Comparison of ENCODE assay signal across 30 cellular contexts in genomic region chr1:215151841-215152240, GRCh38.
"Had no signal": no experiment of that assay in that cellular context is flagged by ENCODE, and none has a peak within 500 bp of the region (broad histone marks: within the 10 kb centered on the region; RNA-seq: fewer than 3 reads in every experiment).

No MANE protein-coding gene starts in this region.

- H3K36me3 ChIP-seq: neutrophil, ovary, right lobe of liver, sigmoid colon, suprapubic skin, tibial artery, transverse colon, upper lobe of right lung, uterus had no signal

- H3K27ac Mint-ChIP-seq: naive thymus-derived CD4-positive, alpha-beta T cell; natural killer cell; nephron; progenitor cell of endocrine pancreas; stimulated activated memory B cell treated with anti-CD40 and anti-IgM and Interleukin-4, amounts not matched to agents 10 μg/mL and 1 μg/mL and 100 μg/mL, for 72 hours; stimulated activated naive CD8-positive, alpha-beta T cell treated with anti-CD3 and anti-CD28 coated beads, Interleukin-15, amount 100 ng/mL, for 72 hours; type B pancreatic cell had no signal

- H3K4me1 ChIP-seq: parathyroid adenoma, psoas muscle, right lobe of liver, sigmoid colon, suprapubic skin, testis, tibial artery, transverse colon, upper lobe of right lung, uterus had no signal

- H3K9ac ChIP-seq: parathyroid adenoma had no signal

- H3K9me3 Mint-ChIP-seq: naive thymus-derived CD4-positive, alpha-beta T cell; type B pancreatic cell had no signal

- H3K27ac ChIP-seq: neutrophil, ovary, parathyroid adenoma, psoas muscle, right lobe of liver, sigmoid colon, suprapubic skin, testis, tibial artery, transverse colon, upper lobe of right lung, uterus had no signal

- H2AFZ ChIP-seq: parathyroid adenoma had no signal

- DNase-seq: naive thymus-derived CD4-positive, alpha-beta T cell; natural killer cell; nucleus accumbens; ovary; posterior cingulate gyrus; psoas muscle; right cardiac atrium; right lobe of liver; sigmoid colon; small intestine; stimulated activated CD4-positive, alpha-beta T cell treated with anti-CD3 and anti-CD28 coated beads, Interleukin-15, amount 100 ng/mL, for 24 hours; stimulated activated CD4-positive, alpha-beta T cell treated with anti-CD3 and anti-CD28 coated beads, Interleukin-4, amount 100 ng/mL, for 1 hour; stimulated activated CD4-positive, alpha-beta T cell treated with anti-CD3 and anti-CD28 coated beads, Interleukin-4, amount 100 ng/mL, for 4 hours; stimulated activated CD8-positive, alpha-beta memory T cell treated with anti-CD3 and anti-CD28 coated beads, Interleukin-4, amount 100 ng/mL, for 48 hours; stimulated activated naive CD4-positive, alpha-beta T cell; stimulated activated naive CD8-positive, alpha-beta T cell treated with anti-CD3 and anti-CD28 coated beads, Interleukin-15, amount 100 ng/mL, for 72 hours; stimulated activated naive CD8-positive, alpha-beta T cell treated with anti-CD3 and anti-CD28 coated beads, Interleukin-15, Interleukin-2, amounts not matched to agents 100 U/mL and 50 U/mL, for 24 hours; substantia nigra; testis; tibial artery; transverse colon; upper lobe of right lung; uterus had no signal

- H3K4me3 Mint-ChIP-seq: naive thymus-derived CD4-positive, alpha-beta T cell; natural killer cell; nephron; stimulated activated memory B cell treated with anti-CD40 and anti-IgM and Interleukin-4, amounts not matched to agents 10 μg/mL and 1 μg/mL and 100 μg/mL, for 72 hours; stimulated activated naive CD8-positive, alpha-beta T cell treated with anti-CD3 and anti-CD28 coated beads, Interleukin-15, amount 100 ng/mL, for 72 hours; type B pancreatic cell had no signal

- H3K36me3 Mint-ChIP-seq: naive thymus-derived CD4-positive, alpha-beta T cell; natural killer cell; stimulated activated memory B cell treated with anti-CD40 and anti-IgM and Interleukin-4, amounts not matched to agents 10 μg/mL and 1 μg/mL and 100 μg/mL, for 72 hours; type B pancreatic cell had no signal

- H3K79me2 ChIP-seq: parathyroid adenoma had no signal

- H3K27me3 Mint-ChIP-seq: naive thymus-derived CD4-positive, alpha-beta T cell; progenitor cell of endocrine pancreas; stimulated activated memory B cell treated with anti-CD40 and anti-IgM and Interleukin-4, amounts not matched to agents 10 μg/mL and 1 μg/mL and 100 μg/mL, for 72 hours; stimulated activated naive CD8-positive, alpha-beta T cell treated with anti-CD3 and anti-CD28 coated beads, Interleukin-15, amount 100 ng/mL, for 72 hours; type B pancreatic cell had no signal

- H3K27me3 ChIP-seq: neutrophil, ovary, right lobe of liver, sigmoid colon, suprapubic skin, testis, tibial artery, transverse colon, upper lobe of right lung, uterus had no signal

- H3K4me1 Mint-ChIP-seq: naive thymus-derived CD4-positive, alpha-beta T cell; natural killer cell; nephron; stimulated activated memory B cell treated with anti-CD40 and anti-IgM and Interleukin-4, amounts not matched to agents 10 μg/mL and 1 μg/mL and 100 μg/mL, for 72 hours; stimulated activated naive CD8-positive, alpha-beta T cell treated with anti-CD3 and anti-CD28 coated beads, Interleukin-15, amount 100 ng/mL, for 72 hours had no signal

- H3K9me3 ChIP-seq: neutrophil, ovary, psoas muscle, right lobe of liver, sigmoid colon, suprapubic skin, testis, tibial artery, transverse colon, upper lobe of right lung, uterus had no signal

- ATAC-seq: naive thymus-derived CD4-positive, alpha-beta T cell; natural killer cell; psoas muscle; right cardiac atrium; right lobe of liver; stimulated activated memory B cell treated with anti-CD40 and anti-IgM and Interleukin-4, amounts not matched to agents 10 μg/mL and 1 μg/mL and 100 μg/mL, for 72 hours; stimulated activated naive CD8-positive, alpha-beta T cell treated with anti-CD3 and anti-CD28 coated beads, Interleukin-15, amount 100 ng/mL, for 72 hours; stimulated activated naive CD8-positive, alpha-beta T cell treated with anti-CD3 and anti-CD28 coated beads, Interleukin-15, Interleukin-2, amounts not matched to agents 100 U/mL and 50 U/mL, for 24 hours; upper lobe of right lung had no signal

- H3K4me3 ChIP-seq: ovary, psoas muscle, right lobe of liver, sigmoid colon, suprapubic skin, testis, tibial artery, transverse colon, upper lobe of right lung, uterus had no signal
